Comparison of ENCODE assay signal across 9 cellular contexts in the genomic region with DNA sequence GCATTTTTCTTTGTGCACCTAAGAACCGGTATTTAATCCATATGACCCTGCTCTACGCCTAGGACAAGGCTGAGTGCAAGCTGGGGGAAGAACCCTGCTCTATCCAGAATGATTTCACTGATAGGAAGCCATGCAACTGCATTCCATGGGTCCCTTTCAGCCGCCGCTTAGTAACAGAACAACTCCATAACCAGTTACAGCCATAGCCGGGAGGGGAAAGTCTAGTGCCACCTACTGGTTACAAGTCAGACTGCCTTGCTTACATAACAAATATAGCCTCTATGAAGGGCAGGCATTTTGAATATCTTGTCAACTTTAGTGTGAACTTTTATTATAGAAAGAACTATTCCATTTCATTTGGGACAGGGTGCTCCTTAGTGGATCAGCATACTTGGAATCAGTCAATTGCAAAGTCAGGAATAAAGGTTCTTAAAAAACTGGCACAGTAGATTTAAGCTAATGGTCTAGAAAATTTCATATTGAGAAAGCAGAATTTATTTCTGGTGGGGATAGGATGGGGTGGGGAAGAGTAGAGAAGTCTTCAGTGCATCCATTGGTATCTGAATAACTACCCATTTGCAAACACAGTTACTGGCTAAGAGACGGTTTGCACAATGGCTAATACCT.
A peak's percentile ranks its signal among the peaks of the same experiment; 100 is the strongest.
DNase-seq lines count a peak whose midpoint lies in the region; ATAC-seq, FAIRE-seq and TF ChIP-seq lines count a peak whose summit lies in the region.
"Had no signal": no experiment of that assay in that cellular context is flagged by ENCODE, and none has a peak within 500 bp of the region (broad histone marks: within the 10 kb centered on the region; RNA-seq: fewer than 3 reads in every experiment).

No MANE protein-coding gene starts in this region.

- no peaks in the 10 kb centered on the region for H3K4me1 ChIP-seq in pancreas

- H3K4me3 ChIP-seq in BJ (ENCODE audit: low read depth, low read length) (no peak overlapping the region), foreskin fibroblast (ENCODE audit: low read depth in 1 of 2, low read length in 2 of 2) (no peak overlapping the region), pancreas (no peak overlapping the region)

- no peaks in the 10 kb centered on the region for H3K9me3 ChIP-seq in pancreas

- no peak overlapping the region for H3K27ac ChIP-seq in pancreas

- TF ChIP-seq CTCF in BJ (IDR thresholded peaks at IDR 0.05; ENCODE audit: insufficient read depth, low read depth, low read length) = peak; percentile 75
- TF ChIP-seq CTCF in foreskin fibroblast (IDR thresholded peaks at IDR 0.05; ENCODE audit: low read depth, low read length) = peak; percentile 78
- peak; percentile 51 to 79 (median 70) for TF ChIP-seq CTCF in pancreas (IDR thresholded peaks at IDR 0.05)

- H3K27me3 ChIP-seq in BJ (ENCODE audit: control insufficient read depth, insufficient read depth, low read length) = no peaks in the 10 kb centered on the region
- no peaks in the 10 kb centered on the region for H3K27me3 ChIP-seq in pancreas

- ATAC-seq in GM18508 (IDR thresholded peaks at IDR 0.05; ENCODE audit: insufficient read depth, unreplicated experiment) (peak; percentile 94), HG02885 (IDR thresholded peaks at IDR 0.05; ENCODE audit: poor library complexity, unreplicated experiment) (peak; percentile 96), pancreas (peak; percentile 85 to 97 (median 96))

- no peak for FAIRE-seq in pancreas (lab: Jason Lieb, UNC)
- FAIRE-seq: TTC549 had no signal

- POLR2A ChIA-PET in BJ (lab: Charles Lee) = no interaction called here

- WGBS in pancreas, 2 donors = 27 to 29% methylated on average over 6 of the region's 6 CpGs

- intact Hi-C loops in pancreas (cut with DNase I) = no loop called here

- CTCF ChIA-PET in BJ (lab: Yijun Ruan, JAX) = interaction anchor here (0.9 to 2.6 kb wide), 14 partner anchors 9 to 987 kb away, joined by 3 to 11 read pairs (median 5); a partner anchor contains a TSS

- peak; percentile 2 for DNase-seq in BJ (ENCODE audit: low read depth)
- peak; percentile 0 for DNase-seq in NCI-H2196 (lab: John Stamatoyannopoulos, UW; ENCODE audit: unreplicated experiment)
- peak; percentile 10 for DNase-seq in activated CD8-positive, alpha-beta memory T cell treated with anti-CD3 and anti-CD28 coated beads, Interleukin-2, amount 50 U/mL, for 24 hours (ENCODE audit: extremely low read depth)
- peak in 1 of 2 donors; percentile 47 for DNase-seq in foreskin fibroblast
- peak in 4 of 6 donors; percentile 37 to 66 (median 39) for DNase-seq in pancreas
- no peak for DNase-seq in NCI-H226

- H3K36me3 ChIP-seq in BJ (ENCODE audit: control insufficient read depth, insufficient read depth, low read length) = no peaks in the 10 kb centered on the region
- H3K36me3 ChIP-seq in pancreas = no peaks in the 10 kb centered on the region
